In the genomic region with DNA sequence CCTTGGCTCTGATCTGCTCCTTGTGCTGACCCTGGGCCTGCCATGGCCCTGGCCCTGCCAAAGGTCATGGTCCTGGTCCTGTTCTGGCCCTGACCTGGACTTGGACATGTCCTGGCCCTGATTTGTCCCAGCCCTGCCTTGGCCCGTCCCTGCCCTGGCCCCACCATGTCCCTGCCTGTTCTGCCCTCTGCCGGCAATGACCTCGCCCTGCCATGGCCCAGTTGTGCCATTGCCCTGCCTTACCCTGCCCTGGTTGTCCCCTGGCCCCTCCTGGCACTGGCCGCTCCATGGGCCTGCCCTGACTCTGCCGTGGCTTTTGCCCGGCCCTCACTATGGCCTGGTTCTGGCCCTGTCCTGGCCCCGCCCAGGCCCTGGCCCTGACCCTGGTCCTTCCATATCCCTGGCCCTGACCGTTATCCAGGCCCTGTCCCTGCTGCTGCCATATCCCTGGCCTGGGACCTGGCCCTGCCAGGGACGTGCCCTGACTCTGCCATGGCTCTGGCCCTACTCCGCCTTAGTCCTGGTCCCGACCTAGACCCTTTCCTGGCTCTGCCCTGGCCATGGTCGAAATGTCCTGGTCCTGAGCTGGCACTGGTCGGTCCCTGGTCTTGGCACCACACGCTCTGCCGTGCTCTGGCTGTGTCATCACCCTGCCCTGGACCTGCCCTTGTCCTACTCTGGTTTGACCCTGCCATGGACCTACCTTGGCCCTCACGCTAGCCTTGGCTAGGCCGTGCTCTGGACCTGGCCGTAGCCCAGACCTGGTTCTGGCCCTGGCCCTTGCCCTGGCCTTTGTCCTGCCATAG, we compare ENCODE assay signal across 2 cellular contexts.
TF ChIP-seq lines count a peak whose summit lies in the region.

No MANE protein-coding gene starts in this region.

TF ChIP-seq in GM23338, 12 proteins besides CTCF, POLR2A, EP300 and RAD21:
- peak; percentile 28; the same call in 1 of the 2 replicates for TF ChIP-seq POLR2AphosphoS5 (IDR thresholded peaks at IDR 0.05; ENCODE audit: low read depth)
- TF ChIP-seq, protein P1, sequence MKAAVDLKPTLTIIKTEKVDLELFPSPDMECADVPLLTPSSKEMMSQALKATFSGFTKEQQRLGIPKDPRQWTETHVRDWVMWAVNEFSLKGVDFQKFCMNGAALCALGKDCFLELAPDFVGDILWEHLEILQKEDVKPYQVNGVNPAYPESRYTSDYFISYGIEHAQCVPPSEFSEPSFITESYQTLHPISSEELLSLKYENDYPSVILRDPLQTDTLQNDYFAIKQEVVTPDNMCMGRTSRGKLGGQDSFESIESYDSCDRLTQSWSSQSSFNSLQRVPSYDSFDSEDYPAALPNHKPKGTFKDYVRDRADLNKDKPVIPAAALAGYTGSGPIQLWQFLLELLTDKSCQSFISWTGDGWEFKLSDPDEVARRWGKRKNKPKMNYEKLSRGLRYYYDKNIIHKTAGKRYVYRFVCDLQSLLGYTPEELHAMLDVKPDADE (IDR thresholded peaks at IDR 0.05), result no peak
TF ChIP-seq in GM23338: peak in this region for 1.

TF ChIP-seq in liver, 16 proteins besides CTCF, POLR2A, EP300 and RAD21:
- TF ChIP-seq HNF4A (conservative IDR thresholded peaks at IDR 0.05), result peak; percentile 57 to 68
- peak; percentile 68 to 75 for TF ChIP-seq RXRA (IDR thresholded peaks at IDR 0.05)
- TF ChIP-seq, protein P2, sequence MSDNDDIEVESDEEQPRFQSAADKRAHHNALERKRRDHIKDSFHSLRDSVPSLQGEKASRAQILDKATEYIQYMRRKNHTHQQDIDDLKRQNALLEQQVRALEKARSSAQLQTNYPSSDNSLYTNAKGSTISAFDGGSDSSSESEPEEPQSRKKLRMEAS (IDR thresholded peaks at IDR 0.05), result no peak
- no peak for TF ChIP-seq YY1 (IDR thresholded peaks at IDR 0.05)
- TF ChIP-seq JUND (IDR thresholded peaks at IDR 0.05), result no peak
- TF ChIP-seq HNF4G (IDR thresholded peaks at IDR 0.05), result no peak
- no peak for TF ChIP-seq EGR1 (IDR thresholded peaks at IDR 0.05; ENCODE audit: low read depth in 2 of 2)
